ENCODE assay signal across 11 cellular contexts in the genomic region with DNA sequence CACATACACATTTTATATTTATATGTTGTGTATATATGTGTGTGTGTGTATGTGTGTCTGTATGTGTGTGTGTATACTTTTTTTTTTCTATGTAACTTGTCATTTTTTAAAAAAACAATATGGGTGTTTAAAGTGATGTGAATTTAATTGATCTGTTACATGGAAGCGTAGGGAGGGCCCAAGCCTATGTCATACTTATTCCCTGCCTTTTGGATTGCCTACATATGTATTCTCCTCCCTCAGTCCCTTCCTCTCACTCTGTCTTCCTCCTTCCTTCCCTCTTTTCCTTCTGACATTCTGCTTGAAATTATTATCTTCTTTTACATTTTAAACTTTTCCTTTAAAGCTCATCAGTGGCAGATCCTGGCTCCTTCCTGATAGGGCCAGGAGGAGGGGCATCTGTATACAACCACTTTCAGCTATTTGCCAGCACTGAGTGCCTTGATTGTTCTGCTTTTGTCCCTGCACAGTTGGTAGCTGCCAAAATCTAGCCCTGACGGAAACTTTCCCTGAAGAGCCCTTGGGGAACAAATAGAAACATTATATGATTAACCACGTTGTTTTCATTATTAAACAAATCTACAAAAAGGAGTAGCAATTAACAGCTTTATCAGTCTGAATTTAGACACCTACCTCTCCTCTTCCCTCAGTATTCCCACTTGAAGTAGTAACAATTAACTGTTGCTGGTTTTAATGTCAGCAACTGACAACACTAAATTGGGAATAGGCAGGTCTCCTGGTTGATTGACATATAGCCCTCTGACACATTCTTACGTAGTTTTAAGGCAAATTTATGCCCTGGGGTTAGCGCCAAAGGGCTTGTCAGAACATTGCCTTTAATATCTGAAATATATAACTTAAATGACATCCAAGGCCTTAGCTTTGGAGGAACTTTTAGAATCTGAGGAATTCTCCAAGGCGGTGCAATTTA. TPM values are rescaled to one million over a fixed set of nuclear protein-coding genes. Genes with fewer than 3 reads are reported as not detected.
DNase-seq lines count a peak whose midpoint lies in the region; ATAC-seq lines count a peak whose summit lies in the region.
"Had no signal": no experiment of that assay in that cellular context is flagged by ENCODE, and none has a peak within 500 bp of the region (broad histone marks: within the 10 kb centered on the region; RNA-seq: fewer than 3 reads in every experiment).

No MANE protein-coding gene starts in this region.

- H3K27ac Mint-ChIP-seq in stimulated activated naive B cell treated with anti-CD40 and anti-IgM and Interleukin-4, amounts not matched to agents 10 μg/mL and 1 μg/mL and 100 μg/mL, for 72 hours: no peak overlapping the region
- H3K27ac Mint-ChIP-seq: activated T-helper 17 cell treated with anti-CD3 and anti-CD28 coated beads, Interleukin-2, amount 50 U/mL, for 72 hours had no signal

- ATAC-seq in left ventricle myocardium superior: peak; percentile 93
- no peak for ATAC-seq in stimulated activated naive B cell treated with anti-CD40 and anti-IgM and Interleukin-4, amounts not matched to agents 10 μg/mL and 1 μg/mL and 100 μg/mL, for 72 hours (replicated peaks)
- ATAC-seq: activated T-helper 17 cell treated with anti-CD3 and anti-CD28 coated beads, Interleukin-2, amount 50 U/mL, for 72 hours had no signal

- intact Hi-C loops in left ventricle myocardium superior (cut with micrococcal nuclease): no loop called here

- no peaks in the 10 kb centered on the region for H3K36me3 Mint-ChIP-seq in stimulated activated naive B cell treated with anti-CD40 and anti-IgM and Interleukin-4, amounts not matched to agents 10 μg/mL and 1 μg/mL and 100 μg/mL, for 72 hours

- peaks cover 8 to 20% of the 10 kb centered on the region in 2 donors for H3K27me3 Mint-ChIP-seq in stimulated activated naive B cell treated with anti-CD40 and anti-IgM and Interleukin-4, amounts not matched to agents 10 μg/mL and 1 μg/mL and 100 μg/mL, for 72 hours
- H3K27me3 Mint-ChIP-seq: activated T-helper 17 cell treated with anti-CD3 and anti-CD28 coated beads, Interleukin-2, amount 50 U/mL, for 72 hours had no signal

- H3K9me3 Mint-ChIP-seq in stimulated activated naive B cell treated with anti-CD40 and anti-IgM and Interleukin-4, amounts not matched to agents 10 μg/mL and 1 μg/mL and 100 μg/mL, for 72 hours: peaks cover 6 to 7% of the 10 kb centered on the region in 2 donors

- H3K4me1 Mint-ChIP-seq in stimulated activated naive B cell treated with anti-CD40 and anti-IgM and Interleukin-4, amounts not matched to agents 10 μg/mL and 1 μg/mL and 100 μg/mL, for 72 hours: no peaks in the 10 kb centered on the region
- H3K4me1 Mint-ChIP-seq: activated T-helper 17 cell treated with anti-CD3 and anti-CD28 coated beads, Interleukin-2, amount 50 U/mL, for 72 hours had no signal

- no peak overlapping the region for H3K4me3 Mint-ChIP-seq in stimulated activated naive B cell treated with anti-CD40 and anti-IgM and Interleukin-4, amounts not matched to agents 10 μg/mL and 1 μg/mL and 100 μg/mL, for 72 hours
- H3K4me3 Mint-ChIP-seq: activated T-helper 17 cell treated with anti-CD3 and anti-CD28 coated beads, Interleukin-2, amount 50 U/mL, for 72 hours had no signal

- peak; percentile 76 for DNase-seq in NCI-H1092 treated with DMSO at 0.1 percent for 48 hours (lab: John Stamatoyannopoulos, UW)
- peak; percentile 96 for DNase-seq in NCI-H748 (lab: John Stamatoyannopoulos, UW; ENCODE audit: unreplicated experiment)
- no peak for DNase-seq in left ventricle myocardium superior
- peak; percentile 81 for DNase-seq in pons (ENCODE audit: low spot score)
- DNase-seq in T-helper 2 cell: no peak
- no peak for DNase-seq in stimulated activated naive B cell treated with anti-CD40 and anti-IgM and Interleukin-4, amounts not matched to agents 10 μg/mL and 1 μg/mL and 100 μg/mL, for 72 hours
- no peak for DNase-seq in SW480 (ENCODE audit: low spot score)
- no peak for DNase-seq in SIG-M5 treated with dmso at 0.1 percent for 504 hours (lab: John Stamatoyannopoulos, UW; ENCODE audit: unreplicated experiment)
- DNase-seq: activated CD4-positive, alpha-beta T cell treated with anti-CD3 and anti-CD28 coated beads, Interleukin-2, amount 50 U/mL, for 1 hour; T-helper 1 cell had no signal

RNA-seq across cellular contexts. Expression of a gene that starts 7.1 kb away (rescaled TPM):
- total RNA-seq in left ventricle myocardium superior: 4.3 TPM
- total RNA-seq: activated T-helper 17 cell treated with anti-CD3 and anti-CD28 coated beads, Interleukin-2, amount 50 U/mL, for 72 hours had no signal

Comparison
In these comparisons a context has a peak if more than half of its experiments do, and no peak if none do; other contexts are left out.
1. DNase-seq: peak in NCI-H1092 treated with DMSO at 0.1 percent for 48 hours (single experiment), NCI-H748 (single experiment) and pons (single experiment); none in left ventricle myocardium superior (single experiment), T-helper 2 cell (0 of 5), stimulated activated naive B cell treated with anti-CD40 and anti-IgM and Interleukin-4, amounts not matched to agents 10 μg/mL and 1 μg/mL and 100 μg/mL, for 72 hours (single experiment), SW480 (single experiment) and SIG-M5 treated with dmso at 0.1 percent for 504 hours (single experiment).